ENCODE assay signal across 14 cellular contexts in genomic region chr10:86946215-86947170, GRCh38. TPM values are rescaled to one million over a fixed set of nuclear protein-coding genes. Genes with fewer than 3 reads are reported as not detected.
A peak's percentile ranks its signal among the peaks of the same experiment; 100 is the strongest.
DNase-seq lines count a peak whose midpoint lies in the region; ATAC-seq, FAIRE-seq and TF ChIP-seq lines count a peak whose summit lies in the region.
"Had no signal": no experiment of that assay in that cellular context is flagged by ENCODE, and none has a peak within 500 bp of the region (broad histone marks: within the 10 kb centered on the region; RNA-seq: fewer than 3 reads in every experiment).

No MANE protein-coding gene starts in this region.

- H3K9me3 ChIP-seq in pancreas = no peaks in the 10 kb centered on the region
- H3K9me3 ChIP-seq: right lobe of liver had no signal

- no peaks in the 10 kb centered on the region for H3K27me3 ChIP-seq in pancreas
- H3K27me3 ChIP-seq: right lobe of liver had no signal

- DNase-seq in EH (ENCODE audit: low read depth) (peak; percentile 17), NCI-H2107 treated with DMSO at 0.1 percent for 48 hours (lab: John Stamatoyannopoulos, UW; ENCODE audit: unreplicated experiment) (peak; percentile 21), coronary artery (ENCODE audit: low spot score) (peak; percentile 72), pancreas (peak in 3 of 6 donors; percentile 77 to 90 (median 87)), CD1c-positive myeloid dendritic cell (ENCODE audit: extremely low spot score) (no peak), NCI-H128 (lab: John Stamatoyannopoulos, UW; ENCODE audit: unreplicated experiment) (no peak)
- DNase-seq: activated naive CD8-positive, alpha-beta T cell treated with anti-CD3 and anti-CD28 coated beads, Interleukin-2, amount 10 ng/mL, durations not matched to agents 7 days and 5 days; CD8-positive, alpha-beta memory T cell; NCI-H187 had no signal

- no peaks in the 10 kb centered on the region for H3K36me3 ChIP-seq in pancreas
- H3K36me3 ChIP-seq: right lobe of liver had no signal

- WGBS in pancreas, 2 donors = 64 to 70% methylated on average over 13 of the region's 13 CpGs

- TF ChIP-seq CTCF in coronary artery (IDR thresholded peaks at IDR 0.05) (no peak), pancreas (IDR thresholded peaks at IDR 0.05) (no peak)

- H3K4me3 ChIP-seq in coronary artery (peak overlapping the region; percentile 35), pancreas (no peak overlapping the region)
- H3K4me3 ChIP-seq: right lobe of liver had no signal

- peak overlapping the region; percentile 8 to 61 for H3K27ac ChIP-seq in coronary artery
- H3K27ac ChIP-seq in pancreas = no peak overlapping the region
- H3K27ac ChIP-seq: right lobe of liver had no signal

- intact Hi-C loops in pancreas (cut with DNase I) = no loop called here

- no peaks in the 10 kb centered on the region for H3K4me1 ChIP-seq in pancreas

- ATAC-seq in pancreas (peak; percentile 33 to 61 (median 46)), GM19395 (IDR thresholded peaks at IDR 0.05; ENCODE audit: unreplicated experiment) (no peak), HG02885 (IDR thresholded peaks at IDR 0.05; ENCODE audit: poor library complexity, unreplicated experiment) (no peak)
- ATAC-seq: right lobe of liver had no signal

- no peak for FAIRE-seq in pancreas (lab: Jason Lieb, UNC)

RNA-seq across cellular contexts. Expression of gene MMRN2, which starts 10.9 kb away (rescaled TPM):
- total RNA-seq in pancreas = 1 to 10 TPM; 3.4 to 7.4 (median 5.1) TPM
- polyA plus RNA-seq in pancreas = 1 to 10 TPM; 3.2 to 5.2 TPM
- total RNA-seq: activated CD8-positive, alpha-beta memory T cell treated with anti-CD3 and anti-CD28 coated beads for 36 hours; activated naive CD8-positive, alpha-beta T cell treated with anti-CD3 and anti-CD28 coated beads, Interleukin-2, amount 10 ng/mL, durations not matched to agents 7 days and 5 days; CD8-positive, alpha-beta memory T cell had no signal
- polyA plus RNA-seq: CD8-positive, alpha-beta memory T cell had no signal

RNA-seq across cellular contexts. Expression of gene SNCG, which starts 11.9 kb away (rescaled TPM):
- 1 to 10 TPM; 1.2 to 3.0 (median 1.7) TPM for total RNA-seq in pancreas
- 10 to 100 TPM; 20.2 to 20.3 TPM for polyA plus RNA-seq in pancreas
- total RNA-seq: activated CD8-positive, alpha-beta memory T cell treated with anti-CD3 and anti-CD28 coated beads for 36 hours; activated naive CD8-positive, alpha-beta T cell treated with anti-CD3 and anti-CD28 coated beads, Interleukin-2, amount 10 ng/mL, durations not matched to agents 7 days and 5 days; CD8-positive, alpha-beta memory T cell; myocyte had no signal
- polyA plus RNA-seq: CD8-positive, alpha-beta memory T cell had no signal

RNA-seq across cellular contexts. Expression of gene ADIRF, which starts 21.8 kb away (rescaled TPM):
- total RNA-seq in pancreas = 10 to 100 TPM in 4 of 6 donors, 1 to 10 TPM in 2; 7.0 to 16.5 (median 10.5) TPM
- polyA plus RNA-seq in pancreas = 100 to 1,000 TPM in 1 of 2 donors, 10 to 100 TPM in 1; 84.9 to 111 TPM
- total RNA-seq: activated CD8-positive, alpha-beta memory T cell treated with anti-CD3 and anti-CD28 coated beads for 36 hours; activated naive CD8-positive, alpha-beta T cell treated with anti-CD3 and anti-CD28 coated beads, Interleukin-2, amount 10 ng/mL, durations not matched to agents 7 days and 5 days; CD8-positive, alpha-beta memory T cell had no signal
- polyA plus RNA-seq: CD8-positive, alpha-beta memory T cell had no signal

Comparison
In these comparisons a context has a peak if more than half of its experiments do, and no peak if none do; other contexts are left out.
1. DNase-seq: peak in EH (single experiment), NCI-H2107 treated with DMSO at 0.1 percent for 48 hours (single experiment) and coronary artery (single experiment); none in CD1c-positive myeloid dendritic cell (single experiment) and NCI-H128 (single experiment).
2. H3K27ac ChIP-seq: peak in coronary artery (2 of 2); none in pancreas (0 of 4).
3. ATAC-seq: peak in pancreas (4 of 4); none in GM19395 (single experiment) and HG02885 (single experiment).